In genomic region chr10:66519616-66520015, GRCh38 we compare ENCODE assay signal across 1 cellular context.
TF ChIP-seq lines count a peak whose summit lies in the region.

No MANE protein-coding gene starts in this region.

TF ChIP-seq in GM23338, 12 proteins besides CTCF, POLR2A, EP300 and RAD21 (continued from another document):
- TF ChIP-seq ZNF462 (CRISPR knock-in tag; IDR thresholded peaks at IDR 0.05) (no peak), EZH2phosphoT487 (IDR thresholded peaks at IDR 0.05; ENCODE audit: unreplicated experiment) (no peak), STAT1 (IDR thresholded peaks at IDR 0.05; ENCODE audit: unreplicated experiment) (no peak), ZNF331 (CRISPR knock-in tag; IDR thresholded peaks at IDR 0.05; ENCODE audit: low read depth) (no peak)
